In genomic region chr10:74826142-74827044, GRCh38 we compare ENCODE assay signal across 1 cellular context.
TF ChIP-seq lines count a peak whose summit lies in the region.

TSS of gene KAT6B (plus strand) at chr10:74826600. CDS start at chr10:74842858, 16,258 bp downstream.

TF ChIP-seq in HEK293, 187 proteins besides CTCF, POLR2A, EP300 and RAD21 (continued from another document):
- peak; percentile 44; the same call in 1 of the 2 replicates for TF ChIP-seq ZSCAN18 (tag by site-specific recombination; IDR thresholded peaks at IDR 0.05)
- no peak for TF ChIP-seq REST (tag by site-specific recombination; IDR thresholded peaks at IDR 0.05)
- TF ChIP-seq ZNF433 (tag by site-specific recombination; IDR thresholded peaks at IDR 0.05; ENCODE audit: low read depth): no peak
- 0 out of 2 replicates have a peak, but pooled peaks have one; percentile 49 for TF ChIP-seq ZNF423 (tag by site-specific recombination; IDR thresholded peaks at IDR 0.05)
- peak; percentile 54; the same call in 1 of the 2 replicates for TF ChIP-seq GFI1B (tag by site-specific recombination; IDR thresholded peaks at IDR 0.05)
